Comparison of ENCODE assay signal across 19 cellular contexts in the genomic region with DNA sequence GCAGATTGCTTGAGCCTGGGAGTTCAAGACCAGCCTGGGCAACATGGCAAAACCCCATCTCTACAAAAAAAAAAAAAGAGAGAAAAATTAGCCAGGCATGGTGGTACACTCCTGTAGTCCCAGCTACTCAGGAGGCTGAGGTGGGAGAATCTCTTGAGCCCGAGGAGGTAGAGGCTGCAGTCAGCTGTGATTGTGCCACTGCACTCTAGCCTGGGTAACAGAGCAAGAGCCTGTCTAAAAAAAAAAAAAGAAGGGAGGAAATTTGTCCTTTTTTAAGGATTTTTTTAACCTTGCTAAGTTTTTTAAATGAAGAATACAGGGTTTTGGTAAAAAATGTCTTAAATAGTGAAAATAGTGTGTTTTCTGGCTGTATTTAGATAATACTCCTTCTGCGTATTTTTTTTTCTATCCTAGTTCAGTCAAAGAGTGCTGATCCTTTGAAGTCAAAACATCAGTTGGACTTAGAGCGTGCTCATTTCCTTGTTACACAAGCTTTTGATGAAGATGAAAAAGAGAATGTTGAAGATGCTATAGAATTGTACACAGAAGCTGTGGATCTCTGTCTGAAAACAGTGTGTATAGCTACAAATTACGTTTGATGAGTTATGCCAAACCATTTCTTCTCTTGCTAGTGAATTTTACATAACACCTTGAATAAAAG. TPM values are rescaled to one million over a fixed set of nuclear protein-coding genes. Genes with fewer than 3 reads are reported as not detected.
A peak's percentile ranks its signal among the peaks of the same experiment; 100 is the strongest.
DNase-seq lines count a peak whose midpoint lies in the region; ATAC-seq and TF ChIP-seq lines count a peak whose summit lies in the region.
"Had no signal": no experiment of that assay in that cellular context is flagged by ENCODE, and none has a peak within 500 bp of the region (broad histone marks: within the 10 kb centered on the region; RNA-seq: fewer than 3 reads in every experiment).

No MANE protein-coding gene starts in this region.

- no peaks in the 10 kb centered on the region for H3K27me3 Mint-ChIP-seq in CD8-positive, alpha-beta T cell (ENCODE audit: low read depth)

- H4K20me1 ChIP-seq in SU-DHL-6 (ENCODE audit: low read depth, low read length): no peaks in the 10 kb centered on the region

- no peaks in the 10 kb centered on the region for H3K27me3 ChIP-seq in left ventricle myocardium inferior (ENCODE audit: low read depth)
- H3K27me3 ChIP-seq in heart right ventricle: no peaks in the 10 kb centered on the region
- H3K27me3 ChIP-seq in CD8-positive, alpha-beta T cell (ENCODE audit: insufficient read depth, low read length): no peaks in the 10 kb centered on the region
- no peaks in the 10 kb centered on the region for H3K27me3 ChIP-seq in SU-DHL-6 (ENCODE audit: low read length)
- H3K27me3 ChIP-seq in neutrophil: no peaks in the 10 kb centered on the region
- H3K27me3 ChIP-seq: MG63 had no signal

- peak overlapping the region; percentile 58 for H3K4me2 ChIP-seq in SU-DHL-6 (ENCODE audit: low read depth, low read length, poor library complexity, severe bottlenecking)
- H3K4me2 ChIP-seq: SK-N-SH had no signal

- H3K4me3 Mint-ChIP-seq in CD8-positive, alpha-beta T cell: no peak overlapping the region

- DNase-seq in left ventricle myocardium inferior (no peak), heart right ventricle (no peak), GM10248 (ENCODE audit: extremely low spot score) (no peak)
- DNase-seq in CD8-positive, alpha-beta T cell: no peak
- no peak for DNase-seq in stimulated activated CD4-positive, alpha-beta T cell treated with anti-CD3 and anti-CD28 coated beads, Interleukin-4, amount 100 ng/mL, for 24 hours
- no peak for DNase-seq in stimulated activated naive CD4-positive, alpha-beta T cell treated with Interleukin-2 at 50 U/mL for 16 hours (lab: John Stamatoyannopoulos, UW)
- DNase-seq: DMS53, MG63, NCI-H1048, NCI-H1436, NCI-H1930, NCI-H226, NCI-H510A treated with DMSO at 0.1 percent for 48 hours, NCI-H748 treated with DMSO at 0.1 percent for 48 hours, SHP77 treated with DMSO at 0.1 percent for 48 hours, SK-N-SH had no signal

- H3K36me3 ChIP-seq in left ventricle myocardium inferior: peaks cover 94% of the 10 kb centered on the region
- peaks cover 0 to 100% (median 38%) of the 10 kb centered on the region in 9 donors for H3K36me3 ChIP-seq in heart right ventricle
- H3K36me3 ChIP-seq in CD8-positive, alpha-beta T cell (ENCODE audit: insufficient read depth, low read length): peaks cover 30% of the 10 kb centered on the region
- H3K36me3 ChIP-seq in SU-DHL-6 (ENCODE audit: low read length): peaks cover 20% of the 10 kb centered on the region
- peaks cover 47% of the 10 kb centered on the region for H3K36me3 ChIP-seq in neutrophil

- H3K9ac ChIP-seq in SU-DHL-6 (ENCODE audit: low read length): peak overlapping the region; percentile 32
- H3K9ac ChIP-seq: SK-N-SH had no signal

- H3K36me3 Mint-ChIP-seq in CD8-positive, alpha-beta T cell: peaks cover 76% of the 10 kb centered on the region

- H3F3A ChIP-seq in SU-DHL-6 (ENCODE audit: insufficient read depth): peaks cover 19% of the 10 kb centered on the region

- no peaks in the 10 kb centered on the region for H3K9me3 Mint-ChIP-seq in CD8-positive, alpha-beta T cell

- no peak overlapping the region for H2AFZ ChIP-seq in SU-DHL-6 (ENCODE audit: low read depth, low read length, severe bottlenecking)

- CTCF ChIA-PET in CD8-positive, alpha-beta T cell (lab: Charles Lee): interaction anchor here (0.7 to 1.6 kb wide), 6 partner anchors 10 to 276 kb away, joined by 3 to 8 read pairs (median 4); partner anchors contain the start of gene CAPN7
- CTCF ChIA-PET in GM10248 (lab: Yijun Ruan, JAX): interaction anchor here (0.8 to 2.4 kb wide), 6 partner anchors 9 to 50 kb away, joined by 3 to 8 read pairs (median 5); partner anchors contain the start of gene CAPN7

- H3K27ac Mint-ChIP-seq in CD8-positive, alpha-beta T cell: peak overlapping the region; percentile 47

- no peak for ATAC-seq in heart right ventricle
- ATAC-seq in CD8-positive, alpha-beta T cell: peak; percentile 78

- intact Hi-C loops in left ventricle myocardium inferior (cut with micrococcal nuclease): no loop called here
- intact Hi-C loops in heart right ventricle (cut with DNase I): loop anchor here in 2 of 10 donors (5.0 kb wide), 1 partner anchor 40 kb away; no protein-coding TSS in a partner anchor
- intact Hi-C loops in CD8-positive, alpha-beta T cell (cut with DNase I, micrococcal nuclease): loop anchor here (2.0 kb wide), 1 partner anchor 14 kb away; no protein-coding TSS in a partner anchor

- WGBS in heart right ventricle, 2 donors: 94 to 98% methylated on average over 4 of the region's 4 CpGs

- no peaks in the 10 kb centered on the region for H3K9me3 ChIP-seq in left ventricle myocardium inferior (replicated peaks)
- H3K9me3 ChIP-seq in heart right ventricle: no peaks in the 10 kb centered on the region
- H3K9me3 ChIP-seq in CD8-positive, alpha-beta T cell (ENCODE audit: low read length): no peaks in the 10 kb centered on the region
- no peaks in the 10 kb centered on the region for H3K9me3 ChIP-seq in SU-DHL-6 (ENCODE audit: insufficient read depth, low read length)
- H3K9me3 ChIP-seq in neutrophil: no peaks in the 10 kb centered on the region
- H3K9me3 ChIP-seq: MG63, SK-N-SH had no signal

- H3K27ac ChIP-seq in left ventricle myocardium inferior (replicated peaks) (peak overlapping the region; percentile 78), heart right ventricle (peak overlapping the region in 2 of 10 donors; percentile 31 to 47), SU-DHL-6 (ENCODE audit: low read depth, low read length) (peak overlapping the region; percentile 71), neutrophil (peak overlapping the region; percentile 40)
- no peak overlapping the region for H3K27ac ChIP-seq in CD8-positive, alpha-beta T cell (ENCODE audit: low read depth, low read length)
- H3K27ac ChIP-seq: RWPE1 had no signal

- H3K4me3 ChIP-seq in left ventricle myocardium inferior: no peak overlapping the region
- no peak overlapping the region for H3K4me3 ChIP-seq in heart right ventricle
- no peak overlapping the region for H3K4me3 ChIP-seq in CD8-positive, alpha-beta T cell (ENCODE audit: low read depth, low read length)
- H3K4me3 ChIP-seq in SU-DHL-6 (ENCODE audit: insufficient read depth, low read length, poor library complexity, severe bottlenecking): no peak overlapping the region
- H3K4me3 ChIP-seq in neutrophil (ENCODE audit: low read depth in 1 of 2, low read length in 1 of 2): no peak overlapping the region
- H3K4me3 ChIP-seq: MG63 had no signal

- H3K4me1 ChIP-seq in left ventricle myocardium inferior (peaks cover 44% of the 10 kb centered on the region), heart right ventricle (peaks cover 0 to 34% (median 25%) of the 10 kb centered on the region in 9 donors), neutrophil (ENCODE audit: control insufficient read depth in 1 of 2, insufficient read depth in 1 of 2, low read depth in 1 of 2, low read length in 1 of 2) (peaks cover 16 to 26% of the 10 kb centered on the region in 2 experiments)
- H3K4me1 ChIP-seq in CD8-positive, alpha-beta T cell (ENCODE audit: insufficient read depth, low read length): peaks cover 7% of the 10 kb centered on the region

- no peak for TF ChIP-seq CTCF in left ventricle myocardium inferior (IDR thresholded peaks at IDR 0.05; ENCODE audit: borderline replicate concordance)
- TF ChIP-seq CTCF in heart right ventricle (IDR thresholded peaks at IDR 0.05): no peak
- no peak for TF ChIP-seq CTCF in CD8-positive, alpha-beta T cell (IDR thresholded peaks at IDR 0.05)
- no peak for TF ChIP-seq CTCF in SU-DHL-6 (IDR thresholded peaks at IDR 0.05; ENCODE audit: insufficient read depth, low read length, poor library complexity, severe bottlenecking)
- no peak for TF ChIP-seq CTCF in neutrophil (IDR thresholded peaks at IDR 0.05)
- TF ChIP-seq CTCF in GM10248 (IDR thresholded peaks at IDR 0.05; ENCODE audit: control extremely low read depth, extremely low read depth, low read depth, missing control alignments): no peak

- no peaks in the 10 kb centered on the region for H3K9me2 ChIP-seq in SU-DHL-6 (replicated peaks; ENCODE audit: insufficient read depth, low read length)
- H3K9me2 ChIP-seq: SK-N-SH had no signal

- no peaks in the 10 kb centered on the region for H3K79me2 ChIP-seq in SU-DHL-6 (ENCODE audit: insufficient read depth, low read length)

- POLR2A ChIA-PET in CD8-positive, alpha-beta T cell (lab: Charles Lee): interaction anchor here (0.6 to 0.8 kb wide), 2 partner anchors 11 to 343 kb away, joined by 4 to 5 read pairs; partner anchors contain the start of gene CAPN7
- POLR2A ChIA-PET in GM10248 (lab: Yijun Ruan, JAX): interaction anchor here (1.2 kb wide), 1 partner anchor 11 kb away, joined by 3 read pairs; the partner anchor contains the start of gene CAPN7

- H3K4me1 Mint-ChIP-seq in CD8-positive, alpha-beta T cell (ENCODE audit: low read depth): peaks cover 26% of the 10 kb centered on the region

RNA-seq across cellular contexts. Expression of gene CAPN7, which starts 11.1 kb away (rescaled TPM):
- 26.2 TPM for total RNA-seq in left ventricle myocardium inferior
- 10 to 100 TPM; 22.8 to 38.0 (median 26.7) TPM for total RNA-seq in heart right ventricle
- 10 to 100 TPM in 1 of 2 donors, 1 to 10 TPM in 1; 8.9 to 15.8 TPM for polyA plus RNA-seq in heart right ventricle
- total RNA-seq in CD8-positive, alpha-beta T cell: 10 to 100 TPM; 59.7 to 62.6 TPM
